2 cellular contexts compared by ENCODE assay signal in the genomic region with DNA sequence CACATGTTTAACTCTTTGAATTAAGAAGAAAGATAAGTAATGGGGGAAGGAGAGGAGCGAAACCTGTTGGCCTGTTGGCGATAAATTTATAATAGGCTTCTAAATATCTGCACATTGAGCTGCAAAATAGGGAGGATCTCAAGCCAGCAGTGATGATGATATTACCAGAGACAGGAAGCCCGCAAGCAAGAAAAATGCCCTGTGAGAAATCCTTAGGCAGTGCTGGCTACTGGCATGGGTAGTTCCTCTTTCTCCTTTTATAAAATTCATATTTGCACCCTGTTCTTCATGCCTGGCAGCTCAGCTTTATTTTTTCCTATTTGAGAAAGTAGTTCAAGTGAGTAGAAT.
A peak's percentile ranks its signal among the peaks of the same experiment; 100 is the strongest.
TF ChIP-seq lines count a peak whose summit lies in the region.

No MANE protein-coding gene starts in this region.

TF ChIP-seq in GM12878, 131 proteins besides CTCF, POLR2A, EP300 and RAD21:
- TF ChIP-seq SMC3 (IDR thresholded peaks at IDR 0.05; ENCODE audit: borderline replicate concordance, low read length) (no peak), SPI1 (IDR thresholded peaks at IDR 0.05; ENCODE audit: borderline replicate concordance, insufficient read depth, low read depth, low read length) (peak; percentile 47; the same call in 1 of the 2 replicates), ATF7 (IDR thresholded peaks at IDR 0.05; ENCODE audit: low read depth) (0 out of 2 replicates have a peak, but pooled peaks have one; percentile 8), HDAC2 (IDR thresholded peaks at IDR 0.05) (no peak)
TF ChIP-seq in GM12878: peak in this region for 2.

TF ChIP-seq in HepG2, 621 proteins besides CTCF, POLR2A, EP300 and RAD21:
- no peak for TF ChIP-seq NFKBIZ (CRISPR knock-in tag; IDR thresholded peaks at IDR 0.05)
- TF ChIP-seq, protein P1, sequence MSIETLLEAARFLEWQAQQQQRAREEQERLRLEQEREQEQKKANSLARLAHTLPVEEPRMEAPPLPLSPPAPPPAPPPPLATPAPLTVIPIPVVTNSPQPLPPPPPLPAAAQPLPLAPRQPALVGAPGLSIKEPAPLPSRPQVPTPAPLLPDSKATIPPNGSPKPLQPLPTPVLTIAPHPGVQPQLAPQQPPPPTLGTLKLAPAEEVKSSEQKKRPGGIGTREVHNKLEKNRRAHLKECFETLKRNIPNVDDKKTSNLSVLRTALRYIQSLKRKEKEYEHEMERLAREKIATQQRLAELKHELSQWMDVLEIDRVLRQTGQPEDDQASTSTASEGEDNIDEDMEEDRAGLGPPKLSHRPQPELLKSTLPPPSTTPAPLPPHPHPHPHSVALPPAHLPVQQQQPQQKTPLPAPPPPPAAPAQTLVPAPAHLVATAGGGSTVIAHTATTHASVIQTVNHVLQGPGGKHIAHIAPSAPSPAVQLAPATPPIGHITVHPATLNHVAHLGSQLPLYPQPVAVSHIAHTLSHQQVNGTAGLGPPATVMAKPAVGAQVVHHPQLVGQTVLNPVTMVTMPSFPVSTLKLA (IDR thresholded peaks at IDR 0.05): no peak
- no peak for TF ChIP-seq TAF1 (CRISPR knock-in tag; IDR thresholded peaks at IDR 0.05)
- TF ChIP-seq POLR2AphosphoS2 (IDR thresholded peaks at IDR 0.05; ENCODE audit: low read depth, low read length): no peak
- no peak for TF ChIP-seq ZNF160 (CRISPR knock-in tag; IDR thresholded peaks at IDR 0.05)
- no peak for TF ChIP-seq PHF5A (CRISPR knock-in tag; IDR thresholded peaks at IDR 0.05; ENCODE audit: low read depth, unreplicated experiment)
- TF ChIP-seq, protein P2, sequence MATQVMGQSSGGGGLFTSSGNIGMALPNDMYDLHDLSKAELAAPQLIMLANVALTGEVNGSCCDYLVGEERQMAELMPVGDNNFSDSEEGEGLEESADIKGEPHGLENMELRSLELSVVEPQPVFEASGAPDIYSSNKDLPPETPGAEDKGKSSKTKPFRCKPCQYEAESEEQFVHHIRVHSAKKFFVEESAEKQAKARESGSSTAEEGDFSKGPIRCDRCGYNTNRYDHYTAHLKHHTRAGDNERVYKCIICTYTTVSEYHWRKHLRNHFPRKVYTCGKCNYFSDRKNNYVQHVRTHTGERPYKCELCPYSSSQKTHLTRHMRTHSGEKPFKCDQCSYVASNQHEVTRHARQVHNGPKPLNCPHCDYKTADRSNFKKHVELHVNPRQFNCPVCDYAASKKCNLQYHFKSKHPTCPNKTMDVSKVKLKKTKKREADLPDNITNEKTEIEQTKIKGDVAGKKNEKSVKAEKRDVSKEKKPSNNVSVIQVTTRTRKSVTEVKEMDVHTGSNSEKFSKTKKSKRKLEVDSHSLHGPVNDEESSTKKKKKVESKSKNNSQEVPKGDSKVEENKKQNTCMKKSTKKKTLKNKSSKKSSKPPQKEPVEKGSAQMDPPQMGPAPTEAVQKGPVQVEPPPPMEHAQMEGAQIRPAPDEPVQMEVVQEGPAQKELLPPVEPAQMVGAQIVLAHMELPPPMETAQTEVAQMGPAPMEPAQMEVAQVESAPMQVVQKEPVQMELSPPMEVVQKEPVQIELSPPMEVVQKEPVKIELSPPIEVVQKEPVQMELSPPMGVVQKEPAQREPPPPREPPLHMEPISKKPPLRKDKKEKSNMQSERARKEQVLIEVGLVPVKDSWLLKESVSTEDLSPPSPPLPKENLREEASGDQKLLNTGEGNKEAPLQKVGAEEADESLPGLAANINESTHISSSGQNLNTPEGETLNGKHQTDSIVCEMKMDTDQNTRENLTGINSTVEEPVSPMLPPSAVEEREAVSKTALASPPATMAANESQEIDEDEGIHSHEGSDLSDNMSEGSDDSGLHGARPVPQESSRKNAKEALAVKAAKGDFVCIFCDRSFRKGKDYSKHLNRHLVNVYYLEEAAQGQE (IDR thresholded peaks at IDR 0.05; ENCODE audit: borderline replicate concordance in 1 of 2, low read depth in 1 of 2, low read length in 2 of 2): no peak
- no peak for TF ChIP-seq ATAD3A (CRISPR knock-in tag; IDR thresholded peaks at IDR 0.05)
- TF ChIP-seq SMAD1 (CRISPR knock-in tag; IDR thresholded peaks at IDR 0.05; ENCODE audit: borderline replicate concordance, low read depth): no peak
